16 cellular contexts compared by ENCODE assay signal in genomic region chr12:104627231-104627974, GRCh38.
"Had no signal": no experiment of that assay in that cellular context is flagged by ENCODE, and none has a peak within 500 bp of the region (broad histone marks: within the 10 kb centered on the region; RNA-seq: fewer than 3 reads in every experiment).

No MANE protein-coding gene starts in this region.

- H3K9me3 ChIP-seq: body of pancreas, esophagus muscularis mucosa, psoas muscle, sigmoid colon, upper lobe of right lung had no signal

- H3K27me3 Mint-ChIP-seq: activated CD4-positive, alpha-beta memory T cell treated with anti-CD3 and anti-CD28 coated beads, Interleukin-2, amount 10 ng/mL, durations not matched to agents 7 days and 5 days; activated naive CD4-positive, alpha-beta T cell treated with anti-CD3 and anti-CD28 coated beads, Interleukin-2, amount 10 ng/mL, durations not matched to agents 7 days and 5 days; naive thymus-derived CD8-positive, alpha-beta T cell had no signal

- H3K36me3 ChIP-seq: esophagus muscularis mucosa, sigmoid colon, upper lobe of right lung had no signal

- H3K27me3 ChIP-seq: body of pancreas, dorsolateral prefrontal cortex, esophagus muscularis mucosa, sigmoid colon, upper lobe of right lung had no signal

- H3K4me3 Mint-ChIP-seq: activated CD4-positive, alpha-beta memory T cell treated with anti-CD3 and anti-CD28 coated beads, Interleukin-2, amount 10 ng/mL, durations not matched to agents 7 days and 5 days; activated naive CD4-positive, alpha-beta T cell treated with anti-CD3 and anti-CD28 coated beads, Interleukin-2, amount 10 ng/mL, durations not matched to agents 7 days and 5 days; activated T-helper 1 cell treated with anti-CD3 and anti-CD28 coated beads, Interleukin-12 subunit alpha, Interleukin-12 subunit beta, Interleukin-2, Interleukin-4 antibody, amounts not matched to agents 30 ng/mL and 10 ng/mL and 1 ng/mL, durations not matched to agents 14 hours and 24 hours and 36 hours; naive thymus-derived CD8-positive, alpha-beta T cell had no signal

- H3K9me3 Mint-ChIP-seq: activated CD4-positive, alpha-beta memory T cell treated with anti-CD3 and anti-CD28 coated beads, Interleukin-2, amount 10 ng/mL, durations not matched to agents 7 days and 5 days; activated naive CD4-positive, alpha-beta T cell treated with anti-CD3 and anti-CD28 coated beads, Interleukin-2, amount 10 ng/mL, durations not matched to agents 7 days and 5 days; activated T-helper 1 cell treated with anti-CD3 and anti-CD28 coated beads, Interleukin-12 subunit alpha, Interleukin-12 subunit beta, Interleukin-2, Interleukin-4 antibody, amounts not matched to agents 30 ng/mL and 10 ng/mL and 1 ng/mL, durations not matched to agents 14 hours and 24 hours and 36 hours; naive thymus-derived CD8-positive, alpha-beta T cell had no signal

- H3K27ac ChIP-seq: body of pancreas, esophagus muscularis mucosa, psoas muscle, sigmoid colon, upper lobe of right lung had no signal

- DNase-seq: activated CD4-positive, alpha-beta memory T cell treated with anti-CD3 and anti-CD28 coated beads, Interleukin-2, amount 10 ng/mL, durations not matched to agents 7 days and 5 days; activated CD4-positive, alpha-beta T cell treated with anti-CD3 and anti-CD28 coated beads for 1 hour; activated naive CD4-positive, alpha-beta T cell treated with anti-CD3 and anti-CD28 coated beads, Interleukin-2, amount 10 ng/mL, durations not matched to agents 7 days and 5 days; body of pancreas; cerebellar nuclear complex; dorsolateral prefrontal cortex; left colon; naive thymus-derived CD8-positive, alpha-beta T cell; psoas muscle; sigmoid colon; stimulated activated CD4-positive, alpha-beta T cell treated with anti-CD3 and anti-CD28 coated beads, Interleukin-2, amount 100 ng/mL, for 24 hours; stimulated activated naive CD4-positive, alpha-beta T cell treated with Interleukin-2 at 50 U/mL for 16 hours; T-helper 9 cell; upper lobe of right lung had no signal

- ATAC-seq: body of pancreas; left colon; naive thymus-derived CD8-positive, alpha-beta T cell; psoas muscle; upper lobe of right lung had no signal

- H3K27ac Mint-ChIP-seq: activated CD4-positive, alpha-beta memory T cell treated with anti-CD3 and anti-CD28 coated beads, Interleukin-2, amount 10 ng/mL, durations not matched to agents 7 days and 5 days; activated naive CD4-positive, alpha-beta T cell treated with anti-CD3 and anti-CD28 coated beads, Interleukin-2, amount 10 ng/mL, durations not matched to agents 7 days and 5 days; activated T-helper 1 cell treated with anti-CD3 and anti-CD28 coated beads, Interleukin-12 subunit alpha, Interleukin-12 subunit beta, Interleukin-2, Interleukin-4 antibody, amounts not matched to agents 30 ng/mL and 10 ng/mL and 1 ng/mL, durations not matched to agents 14 hours and 24 hours and 36 hours had no signal

- H3K4me3 ChIP-seq: body of pancreas, dorsolateral prefrontal cortex, esophagus muscularis mucosa, psoas muscle, sigmoid colon, upper lobe of right lung had no signal
